In genomic region chrX:367866-368265, GRCh38 we compare ENCODE assay signal across 1 cellular context.
TF ChIP-seq lines count a peak whose summit lies in the region.

No MANE protein-coding gene starts in this region.

TF ChIP-seq in HepG2, 621 proteins besides CTCF, POLR2A, EP300 and RAD21:
- TF ChIP-seq MBD4 (IDR thresholded peaks at IDR 0.05; ENCODE audit: borderline replicate concordance, low read length) (no peak), ZFP36L2 (CRISPR knock-in tag; IDR thresholded peaks at IDR 0.05) (no peak), ZNF460 (CRISPR knock-in tag; IDR thresholded peaks at IDR 0.05; ENCODE audit: borderline replicate concordance) (no peak), CBFB (CRISPR knock-in tag; IDR thresholded peaks at IDR 0.05) (no peak), PHF21A (CRISPR knock-in tag; IDR thresholded peaks at IDR 0.05) (no peak)
